In the genomic region with DNA sequence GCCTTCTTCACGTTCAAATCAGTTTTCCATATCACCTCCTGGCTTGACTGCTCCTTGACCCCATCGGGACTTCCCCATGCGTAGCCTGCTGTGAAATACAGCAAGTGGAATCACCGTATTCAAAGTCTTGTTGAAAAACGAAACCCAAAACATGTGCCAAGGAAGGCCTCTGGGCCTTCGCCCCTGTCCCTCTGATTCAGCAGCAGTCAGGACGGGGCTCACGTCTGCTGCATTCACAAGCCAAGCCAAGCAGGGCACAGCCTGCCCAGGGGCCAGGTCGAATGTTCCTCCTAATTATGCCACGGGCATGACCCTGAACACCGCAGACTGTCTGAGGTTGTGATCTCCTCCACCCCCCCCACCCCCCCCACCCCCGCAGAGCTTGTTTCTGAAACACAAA, we compare ENCODE assay signal across 2 cellular contexts.
TF ChIP-seq lines count a peak whose summit lies in the region.

No MANE protein-coding gene starts in this region.

TF ChIP-seq in IMR-90, 13 proteins besides CTCF, POLR2A, EP300 and RAD21:
- TF ChIP-seq BHLHE40 (IDR thresholded peaks at IDR 0.05; ENCODE audit: low read depth, low read length) (no peak), NFE2L2 (IDR thresholded peaks at IDR 0.05; ENCODE audit: low read depth, low read length) (no peak), RFX5 (IDR thresholded peaks at IDR 0.05; ENCODE audit: low read depth, low read length) (no peak), MAFK (IDR thresholded peaks at IDR 0.05; ENCODE audit: low read depth, low read length) (no peak), MAZ (IDR thresholded peaks at IDR 0.05; ENCODE audit: borderline replicate concordance, low read depth, low read length) (no peak), FOS (IDR thresholded peaks at IDR 0.05; ENCODE audit: low read depth, low read length) (no peak), RCOR1 (IDR thresholded peaks at IDR 0.05; ENCODE audit: insufficient replicate concordance, low read length) (no peak), MXI1 (IDR thresholded peaks at IDR 0.05; ENCODE audit: borderline replicate concordance, low read depth, low read length) (no peak), SMC3 (IDR thresholded peaks at IDR 0.05; ENCODE audit: low read depth, low read length) (no peak), CEBPB (IDR thresholded peaks at IDR 0.05; ENCODE audit: low read depth, low read length) (no peak), CHD1 (IDR thresholded peaks at IDR 0.05; ENCODE audit: low read depth, low read length) (no peak)
- TF ChIP-seq, protein P1, sequence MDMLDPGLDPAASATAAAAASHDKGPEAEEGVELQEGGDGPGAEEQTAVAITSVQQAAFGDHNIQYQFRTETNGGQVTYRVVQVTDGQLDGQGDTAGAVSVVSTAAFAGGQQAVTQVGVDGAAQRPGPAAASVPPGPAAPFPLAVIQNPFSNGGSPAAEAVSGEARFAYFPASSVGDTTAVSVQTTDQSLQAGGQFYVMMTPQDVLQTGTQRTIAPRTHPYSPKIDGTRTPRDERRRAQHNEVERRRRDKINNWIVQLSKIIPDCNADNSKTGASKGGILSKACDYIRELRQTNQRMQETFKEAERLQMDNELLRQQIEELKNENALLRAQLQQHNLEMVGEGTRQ (IDR thresholded peaks at IDR 0.05; ENCODE audit: low read depth, low read length): no peak
- TF ChIP-seq, protein P2, sequence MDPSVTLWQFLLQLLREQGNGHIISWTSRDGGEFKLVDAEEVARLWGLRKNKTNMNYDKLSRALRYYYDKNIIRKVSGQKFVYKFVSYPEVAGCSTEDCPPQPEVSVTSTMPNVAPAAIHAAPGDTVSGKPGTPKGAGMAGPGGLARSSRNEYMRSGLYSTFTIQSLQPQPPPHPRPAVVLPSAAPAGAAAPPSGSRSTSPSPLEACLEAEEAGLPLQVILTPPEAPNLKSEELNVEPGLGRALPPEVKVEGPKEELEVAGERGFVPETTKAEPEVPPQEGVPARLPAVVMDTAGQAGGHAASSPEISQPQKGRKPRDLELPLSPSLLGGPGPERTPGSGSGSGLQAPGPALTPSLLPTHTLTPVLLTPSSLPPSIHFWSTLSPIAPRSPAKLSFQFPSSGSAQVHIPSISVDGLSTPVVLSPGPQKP (IDR thresholded peaks at IDR 0.05; ENCODE audit: borderline replicate concordance, low read depth, low read length): no peak

TF ChIP-seq in HepG2, 621 proteins besides CTCF, POLR2A, EP300 and RAD21:
- no peak for TF ChIP-seq JARID2 (CRISPR knock-in tag; IDR thresholded peaks at IDR 0.05; ENCODE audit: insufficient replicate concordance)
- TF ChIP-seq ETV6 (CRISPR knock-in tag; conservative IDR thresholded peaks at IDR 0.05): no peak
- no peak for TF ChIP-seq SRSF1 (optimal IDR thresholded peaks at IDR 0.05; ENCODE audit: low read depth, low read length)
- TF ChIP-seq NRL (CRISPR knock-in tag; IDR thresholded peaks at IDR 0.05; ENCODE audit: borderline replicate concordance): no peak
- TF ChIP-seq RFXANK (CRISPR knock-in tag; IDR thresholded peaks at IDR 0.05): no peak
- TF ChIP-seq KDM2A (CRISPR knock-in tag; IDR thresholded peaks at IDR 0.05; ENCODE audit: borderline replicate concordance, low read depth): no peak
- no peak for TF ChIP-seq SIN3A (IDR thresholded peaks at IDR 0.05; ENCODE audit: borderline replicate concordance, low read depth, low read length)
TF ChIP-seq in HepG2: peak in this region for 0.
